ENCODE assay signal across 8 cellular contexts in the genomic region with DNA sequence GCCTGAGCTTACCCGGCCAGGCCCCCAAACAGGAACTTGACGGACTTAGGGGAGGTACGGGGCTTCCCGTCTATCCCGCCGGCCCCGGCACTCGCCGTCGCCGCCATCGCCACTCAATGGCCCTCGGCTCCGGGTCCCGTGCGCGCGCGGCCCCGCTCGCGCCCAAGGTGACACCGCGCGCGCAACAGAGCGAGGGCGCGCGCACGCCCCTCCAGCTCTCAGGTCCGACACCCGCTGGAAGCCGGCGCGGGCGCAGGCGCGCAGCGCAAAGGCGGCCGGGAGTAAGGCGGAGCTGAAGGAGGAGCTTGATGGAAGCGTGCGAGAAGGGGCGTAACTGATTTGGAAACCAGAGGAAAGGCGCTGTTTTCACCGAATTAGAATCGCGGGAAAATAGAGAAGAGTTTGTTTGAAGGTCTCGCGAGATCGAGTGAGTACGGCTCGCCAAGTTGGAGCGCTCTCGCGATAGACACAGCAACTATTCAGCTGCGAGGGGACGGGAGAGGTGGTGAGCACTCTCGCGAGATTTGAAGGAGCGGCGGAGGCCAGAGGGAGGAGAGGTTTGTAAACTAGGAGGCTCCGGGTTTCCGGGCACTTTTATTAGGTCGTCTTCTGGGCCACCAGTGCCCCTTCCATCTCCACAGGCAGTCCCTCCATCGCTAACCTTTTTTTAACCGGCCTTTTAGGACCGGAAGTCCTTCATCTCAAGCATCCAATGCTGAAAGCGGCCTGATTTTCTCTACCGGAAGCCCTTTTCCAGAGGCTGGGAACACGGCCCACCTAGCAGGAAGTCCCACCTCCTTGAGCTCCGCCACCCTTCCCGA. TPM values are rescaled to one million over a fixed set of nuclear protein-coding genes. Genes with fewer than 3 reads are reported as not detected.
DNase-seq lines count a peak whose midpoint lies in the region; ATAC-seq, FAIRE-seq and TF ChIP-seq lines count a peak whose summit lies in the region.

A gene (plus strand): TSS at position 465 of the 821 bp plus-strand sequence. CDS start 642 bp downstream, outside the sequence.
A gene with protein sequence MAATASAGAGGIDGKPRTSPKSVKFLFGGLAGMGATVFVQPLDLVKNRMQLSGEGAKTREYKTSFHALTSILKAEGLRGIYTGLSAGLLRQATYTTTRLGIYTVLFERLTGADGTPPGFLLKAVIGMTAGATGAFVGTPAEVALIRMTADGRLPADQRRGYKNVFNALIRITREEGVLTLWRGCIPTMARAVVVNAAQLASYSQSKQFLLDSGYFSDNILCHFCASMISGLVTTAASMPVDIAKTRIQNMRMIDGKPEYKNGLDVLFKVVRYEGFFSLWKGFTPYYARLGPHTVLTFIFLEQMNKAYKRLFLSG (minus strand): TSS at position 243 of the 821 bp plus-strand sequence. CDS start 136 bp downstream, at position 107.

- DNase-seq in AG10803 (ENCODE audit: low read depth) (peak; percentile 100), NCI-H460 (ENCODE audit: extremely low read depth, low read depth) (peak; percentile 100), cerebellar nuclear complex (lab: John Stamatoyannopoulos, UW) (peak; percentile 90)
- peak; percentile 93 for DNase-seq in activated CD4-positive, CD25-positive, alpha-beta regulatory T cell treated with anti-CD3 and anti-CD28 coated beads, Interleukin-2, amount 50 U/mL, for 72 hours
- DNase-seq in stimulated activated CD4-positive, alpha-beta T cell treated with anti-CD3 and anti-CD28 coated beads, Interleukin-12 subunit alpha, Interleukin-12 subunit beta, amount 100 ng/mL, for 4 hours, result peak; percentile 87

- ATAC-seq in GM19043 (IDR thresholded peaks at IDR 0.05; ENCODE audit: low read depth, unreplicated experiment), result peak; percentile 70
- ATAC-seq in HG03378 (IDR thresholded peaks at IDR 0.05; ENCODE audit: unreplicated experiment), result peak; percentile 77

- H3K4me3 ChIP-seq in AG10803 (ENCODE audit: low read length), result peak within 1 kb of the TSS; percentile 89

- peak; percentile 98 for FAIRE-seq in islet of Langerhans (lab: Jason Lieb, UNC)

- no peak for TF ChIP-seq CTCF in AG10803 (conservative IDR thresholded peaks at IDR 0.05; ENCODE audit: low read length)

RNA-seq across cellular contexts. Expression of the first gene that starts in this region (rescaled TPM):
- total RNA-seq in NCI-H460 (2014; rRNA removed; shearing (Covaris generic)), result 59.5 and 62.7 TPM in 2 replicates
- 53.2 and 68.6 TPM in 2 replicates for polyA plus RNA-seq in NCI-H460 (2014; cell fraction: nucleus; rRNA removed)

RNA-seq across cellular contexts. Expression of the second gene that starts in this region (rescaled TPM):
- total RNA-seq in NCI-H460 (2014; rRNA removed; shearing (Covaris generic)), result 53.4 and 54.3 TPM in 2 replicates
- polyA plus RNA-seq in NCI-H460 (2014; cell fraction: nucleus; rRNA removed), result 94.9 and 99.9 TPM in 2 replicates

Comparison
In these comparisons a context has a peak if more than half of its experiments do, and no peak if none do; other contexts are left out.
1. Peak in every context shown above with its lines: DNase-seq, ATAC-seq and H3K4me3 ChIP-seq.